In genomic region chr2:27273123-27273522, GRCh38 we compare ENCODE assay signal across 27 cellular contexts. TPM values are rescaled to one million over a fixed set of nuclear protein-coding genes. Genes with fewer than 3 reads are reported as not detected.
"Had no signal": no experiment of that assay in that cellular context is flagged by ENCODE, and none has a peak within 500 bp of the region (broad histone marks: within the 10 kb centered on the region; RNA-seq: fewer than 3 reads in every experiment).

No MANE protein-coding gene starts in this region.

- FAIRE-seq: keratinocyte had no signal

- H3K27ac Mint-ChIP-seq: effector memory CD8-positive, alpha-beta T cell; immature natural killer cell; nephron progenitor cell; stimulated activated naive B cell treated with anti-CD40 and anti-IgM and Interleukin-4, amounts not matched to agents 10 μg/mL and 1 μg/mL and 100 μg/mL, for 72 hours had no signal

- H3K4me1 Mint-ChIP-seq: immature natural killer cell; stimulated activated naive CD8-positive, alpha-beta T cell treated with anti-CD3 and anti-CD28 coated beads, Interleukin-15, amount 100 ng/mL, for 72 hours had no signal

- DNase-seq: effector memory CD8-positive, alpha-beta T cell; gastrocnemius medialis; immature natural killer cell; naive thymus-derived CD4-positive, alpha-beta T cell; nephron progenitor cell; psoas muscle; retina; stimulated activated CD4-positive, alpha-beta T cell treated with anti-CD3 and anti-CD28 coated beads, Interleukin-2, amount 100 ng/mL, for 24 hours; stimulated activated CD4-positive, alpha-beta T cell treated with anti-CD3 and anti-CD28 coated beads, Interleukin-4, amount 100 ng/mL, for 4 hours; stimulated activated naive B cell treated with anti-CD40 and anti-IgM and Interleukin-4, amounts not matched to agents 10 μg/mL and 1 μg/mL and 100 μg/mL, for 72 hours; stimulated activated naive CD8-positive, alpha-beta T cell treated with anti-CD3 and anti-CD28 coated beads, Interleukin-15, amount 100 ng/mL, for 72 hours; transverse colon had no signal

- ATAC-seq: effector memory CD8-positive, alpha-beta T cell; gastrocnemius medialis; naive thymus-derived CD4-positive, alpha-beta T cell; psoas muscle; stimulated activated naive B cell treated with anti-CD40 and anti-IgM and Interleukin-4, amounts not matched to agents 10 μg/mL and 1 μg/mL and 100 μg/mL, for 72 hours; stimulated activated naive CD8-positive, alpha-beta T cell treated with anti-CD3 and anti-CD28 coated beads, Interleukin-15, amount 100 ng/mL, for 72 hours had no signal

- H3K79me2 ChIP-seq: parathyroid adenoma had no signal

- H2AFZ ChIP-seq: parathyroid adenoma had no signal

- H3K9me3 ChIP-seq: esophagus muscularis mucosa, gastrocnemius medialis, psoas muscle, sigmoid colon, thoracic aorta, transverse colon had no signal

- H3K4me3 ChIP-seq: esophagus muscularis mucosa, gastrocnemius medialis, psoas muscle, sigmoid colon, skin epidermis, thoracic aorta, transverse colon had no signal

- H3K27ac ChIP-seq: epithelial cell of prostate, esophagus muscularis mucosa, gastrocnemius medialis, parathyroid adenoma, psoas muscle, sigmoid colon, skin epidermis, thoracic aorta, transverse colon had no signal

- H3K9ac ChIP-seq: parathyroid adenoma had no signal

- H3K36me3 ChIP-seq: esophagus muscularis mucosa, gastrocnemius medialis, sigmoid colon, thoracic aorta, transverse colon had no signal

- H3K27me3 ChIP-seq: gastrocnemius medialis had no signal

- H3K4me1 ChIP-seq: esophagus muscularis mucosa, gastrocnemius medialis, parathyroid adenoma, psoas muscle, sigmoid colon, transverse colon had no signal

- H3K9me3 Mint-ChIP-seq: effector memory CD8-positive, alpha-beta T cell; naive thymus-derived CD4-positive, alpha-beta T cell; nephron progenitor cell; stimulated activated naive B cell treated with anti-CD40 and anti-IgM and Interleukin-4, amounts not matched to agents 10 μg/mL and 1 μg/mL and 100 μg/mL, for 72 hours; stimulated activated naive CD8-positive, alpha-beta T cell treated with anti-CD3 and anti-CD28 coated beads, Interleukin-15, amount 100 ng/mL, for 72 hours had no signal

- H3K4me3 Mint-ChIP-seq: effector memory CD8-positive, alpha-beta T cell; immature natural killer cell; naive thymus-derived CD4-positive, alpha-beta T cell; nephron progenitor cell; stimulated activated naive B cell treated with anti-CD40 and anti-IgM and Interleukin-4, amounts not matched to agents 10 μg/mL and 1 μg/mL and 100 μg/mL, for 72 hours; stimulated activated naive CD8-positive, alpha-beta T cell treated with anti-CD3 and anti-CD28 coated beads, Interleukin-15, amount 100 ng/mL, for 72 hours had no signal

- H3K36me3 Mint-ChIP-seq: immature natural killer cell; naive thymus-derived CD4-positive, alpha-beta T cell; stimulated activated naive B cell treated with anti-CD40 and anti-IgM and Interleukin-4, amounts not matched to agents 10 μg/mL and 1 μg/mL and 100 μg/mL, for 72 hours had no signal

RNA-seq across cellular contexts. Expression of gene DNAJC5G, which starts 2.1 kb away (rescaled TPM):
- total RNA-seq: fibroblast of villous mesenchyme; gastrocnemius medialis; lower leg skin; mammary epithelial cell; mesenteric fat pad; mononuclear cell; naive thymus-derived CD4-positive, alpha-beta T cell; psoas muscle; transverse colon had no signal
- polyA plus RNA-seq: immature natural killer cell; keratinocyte; mammary epithelial cell; naive thymus-derived CD4-positive, alpha-beta T cell; psoas muscle; sigmoid colon; urinary bladder had no signal

RNA-seq across cellular contexts. Expression of gene TRIM54, which starts 9.1 kb away (rescaled TPM):
- total RNA-seq: fibroblast of villous mesenchyme; lower leg skin; mammary epithelial cell; mesenteric fat pad; mononuclear cell; naive thymus-derived CD4-positive, alpha-beta T cell had no signal
- polyA plus RNA-seq: keratinocyte; mammary epithelial cell; naive thymus-derived CD4-positive, alpha-beta T cell had no signal

RNA-seq across cellular contexts. Expression of gene SLC30A3, which starts 10.3 kb away (rescaled TPM):
- total RNA-seq: esophagus muscularis mucosa, fibroblast of villous mesenchyme, mesenteric fat pad, mononuclear cell, omental fat pad, subcutaneous adipose tissue had no signal
- polyA plus RNA-seq: immature natural killer cell, keratinocyte had no signal

RNA-seq across cellular contexts. Expression of gene UCN, which starts 35.1 kb away (rescaled TPM):
- total RNA-seq: gastrocnemius medialis, mononuclear cell had no signal
